ENCODE assay signal across 8 cellular contexts in the genomic region with DNA sequence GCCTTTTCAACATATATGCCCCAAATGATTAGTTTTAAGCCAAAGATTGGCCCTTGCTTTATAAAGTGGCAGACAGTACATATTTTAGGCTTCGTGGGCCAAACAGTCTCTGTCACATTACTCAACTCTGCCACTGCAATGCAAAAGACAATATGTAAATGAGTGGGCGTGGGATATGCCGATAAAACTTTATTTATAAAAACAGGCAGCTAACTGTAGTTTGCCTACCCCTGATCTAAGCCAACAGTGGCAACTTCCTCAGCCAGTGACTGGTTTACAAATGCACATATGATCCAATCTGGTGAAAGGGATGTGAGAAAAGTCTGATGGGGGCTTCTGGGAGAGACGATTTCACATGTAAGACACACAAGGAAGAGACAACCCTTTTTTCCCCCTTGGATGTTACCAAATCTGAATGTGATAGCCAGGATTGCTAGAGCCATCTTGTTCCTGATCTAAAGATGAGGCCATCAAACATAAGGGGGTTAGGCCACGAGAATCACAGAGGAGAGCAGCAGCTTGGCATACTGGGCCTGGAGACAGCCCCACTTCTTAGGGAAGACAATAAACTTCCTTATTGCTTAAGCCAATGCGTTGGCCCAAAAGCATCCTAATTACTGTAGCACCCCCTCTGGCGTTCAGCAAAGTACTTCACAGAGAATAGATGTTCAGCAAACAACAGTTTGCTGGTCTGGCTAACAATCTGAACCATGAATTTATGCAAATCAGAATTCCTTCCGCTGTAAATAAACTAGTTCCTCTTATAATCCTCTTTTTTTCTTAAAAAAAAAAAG.
DNase-seq lines count a peak whose midpoint lies in the region; ATAC-seq and TF ChIP-seq lines count a peak whose summit lies in the region.

No MANE protein-coding gene starts in this region.

- H3K9ac ChIP-seq in colonic mucosa (ENCODE audit: low read depth in 2 of 2, low read length in 2 of 2), result no peak overlapping the region

- H3K4me3 Mint-ChIP-seq in neural crest cell, result no peak overlapping the region

- peaks cover 2% of the 10 kb centered on the region for H3K36me3 Mint-ChIP-seq in neural crest cell (ENCODE audit: low read depth)

- DNase-seq in GM04504 (ENCODE audit: low read depth) (peak; percentile 4), MV-4-11 (lab: John Stamatoyannopoulos, UW) (peak; percentile 75), colonic mucosa (peak; percentile 50), neural crest cell (ENCODE audit: low read depth, low spot score) (no peak), GM13976 (ENCODE audit: low spot score) (no peak), NCI-H146 treated with DMSO at 0.1 percent for 48 hours (lab: John Stamatoyannopoulos, UW; ENCODE audit: unreplicated experiment) (no peak)

- H3K27ac ChIP-seq in colonic mucosa, result no peak overlapping the region

- H3K4me1 ChIP-seq in colonic mucosa, result no peaks in the 10 kb centered on the region

- peak overlapping the region; percentile 81 for H3K27ac Mint-ChIP-seq in neural crest cell (ENCODE audit: unreplicated experiment)

- no peak for ATAC-seq in GM18868 (IDR thresholded peaks at IDR 0.05; ENCODE audit: unreplicated experiment)
- no peak for ATAC-seq in GM19328 (IDR thresholded peaks at IDR 0.05; ENCODE audit: unreplicated experiment)

- no peaks in the 10 kb centered on the region for H3K27me3 Mint-ChIP-seq in neural crest cell (ENCODE audit: low read depth)

- no peaks in the 10 kb centered on the region for H3K9me3 ChIP-seq in colonic mucosa

- peaks cover 4% of the 10 kb centered on the region for H3K9me3 Mint-ChIP-seq in neural crest cell

- TF ChIP-seq CTCF in colonic mucosa (IDR thresholded peaks at IDR 0.05), result peak; percentile 33
- TF ChIP-seq CTCF in neural crest cell (conservative IDR thresholded peaks at IDR 0.05), result peak; percentile 51
- TF ChIP-seq CTCF in GM13976 (IDR thresholded peaks at IDR 0.05; ENCODE audit: borderline replicate concordance, control extremely low read depth, extremely low read depth, insufficient read depth, missing control alignments), result no peak

- H3K36me3 ChIP-seq in colonic mucosa, result no peaks in the 10 kb centered on the region

- H3K27me3 ChIP-seq in colonic mucosa, result no peaks in the 10 kb centered on the region

- in situ Hi-C loops in GM13976 (cut with MboI; ENCODE audit: low sequenced_read_pairs, unreplicated experiment), result no loop called here

- H3K4me3 ChIP-seq in colonic mucosa, result no peak overlapping the region

- peaks cover 14% of the 10 kb centered on the region for H3K4me1 Mint-ChIP-seq in neural crest cell

- intact Hi-C loops in colonic mucosa (cut with DNase I), result no loop called here

Comparison
In these comparisons a context has a peak if more than half of its experiments do, and no peak if none do; other contexts are left out.
1. DNase-seq: peak in GM04504 (single experiment), MV-4-11 (single experiment) and colonic mucosa (single experiment); none in neural crest cell (single experiment), GM13976 (single experiment) and NCI-H146 treated with DMSO at 0.1 percent for 48 hours (single experiment).